19 cellular contexts compared by ENCODE assay signal in the genomic region with DNA sequence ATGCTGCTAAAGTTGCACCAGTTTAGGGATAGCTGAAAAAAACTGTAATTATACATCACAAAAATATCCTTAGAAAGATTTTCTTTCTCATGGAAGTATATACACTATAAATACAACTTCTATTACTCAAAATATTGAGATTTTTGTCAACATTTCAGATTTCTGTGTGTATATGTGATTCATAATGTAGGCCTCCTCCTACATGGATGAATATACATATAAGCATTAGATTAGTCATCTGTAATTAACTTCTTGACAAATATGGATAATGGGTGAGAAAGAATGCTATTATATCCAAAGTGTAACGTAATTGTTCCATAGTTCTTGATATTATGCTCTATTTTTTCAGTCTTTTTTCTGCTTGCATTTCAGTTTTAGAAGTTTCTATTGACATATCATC.
"Had no signal": no experiment of that assay in that cellular context is flagged by ENCODE, and none has a peak within 500 bp of the region (broad histone marks: within the 10 kb centered on the region; RNA-seq: fewer than 3 reads in every experiment).

No MANE protein-coding gene starts in this region.

- ATAC-seq: heart left ventricle; naive thymus-derived CD8-positive, alpha-beta T cell; sciatic nerve; stimulated activated naive B cell treated with anti-CD40 and anti-IgM and Interleukin-4, amounts not matched to agents 10 μg/mL and 1 μg/mL and 100 μg/mL, for 72 hours; stimulated activated naive CD8-positive, alpha-beta T cell treated with anti-CD3 and anti-CD28 coated beads, Interleukin-15, amount 100 ng/mL, for 72 hours had no signal

- H3K4me1 ChIP-seq: heart left ventricle, spleen, transverse colon had no signal

- H3K36me3 Mint-ChIP-seq: naive thymus-derived CD8-positive, alpha-beta T cell; stimulated activated naive B cell treated with anti-CD40 and anti-IgM and Interleukin-4, amounts not matched to agents 10 μg/mL and 1 μg/mL and 100 μg/mL, for 72 hours had no signal

- H3K27ac Mint-ChIP-seq: naive thymus-derived CD8-positive, alpha-beta T cell; stimulated activated naive B cell treated with anti-CD40 and anti-IgM and Interleukin-4, amounts not matched to agents 10 μg/mL and 1 μg/mL and 100 μg/mL, for 72 hours; stimulated activated naive CD8-positive, alpha-beta T cell treated with anti-CD3 and anti-CD28 coated beads, Interleukin-15, amount 100 ng/mL, for 72 hours had no signal

- H3K9me3 Mint-ChIP-seq: stimulated activated naive CD8-positive, alpha-beta T cell treated with anti-CD3 and anti-CD28 coated beads, Interleukin-15, amount 100 ng/mL, for 72 hours had no signal

- H3K27ac ChIP-seq: dorsolateral prefrontal cortex, heart left ventricle, neutrophil, spleen, thoracic aorta, transverse colon had no signal

- DNase-seq: cortex of kidney; dorsolateral prefrontal cortex; effector CD8-positive, alpha-beta T cell; foreskin melanocyte; heart left ventricle; hippocampal formation; kidney glomerular epithelial cell; naive thymus-derived CD8-positive, alpha-beta T cell; posterior cingulate gyrus; spleen; stimulated activated CD4-positive, alpha-beta T cell treated with anti-CD3 and anti-CD28 coated beads, Interleukin-15, amount 100 ng/mL, for 24 hours; stimulated activated CD4-positive, alpha-beta T cell treated with anti-CD3 and anti-CD28 coated beads, Interleukin-1b, Interleukin-23, amount 100 ng/mL, for 48 hours; stimulated activated CD4-positive, alpha-beta T cell treated with anti-CD3 and anti-CD28 coated beads, Interleukin-4, amount 100 ng/mL, for 4 hours; stimulated activated naive B cell treated with anti-CD40 and anti-IgM and Interleukin-4, amounts not matched to agents 10 μg/mL and 1 μg/mL and 100 μg/mL, for 72 hours; stimulated activated naive CD8-positive, alpha-beta T cell treated with anti-CD3 and anti-CD28 coated beads, Interleukin-15, amount 100 ng/mL, for 72 hours; transverse colon had no signal

- H3K4me3 Mint-ChIP-seq: naive thymus-derived CD8-positive, alpha-beta T cell; stimulated activated naive B cell treated with anti-CD40 and anti-IgM and Interleukin-4, amounts not matched to agents 10 μg/mL and 1 μg/mL and 100 μg/mL, for 72 hours; stimulated activated naive CD8-positive, alpha-beta T cell treated with anti-CD3 and anti-CD28 coated beads, Interleukin-15, amount 100 ng/mL, for 72 hours had no signal

- H3K9me3 ChIP-seq: heart left ventricle, neutrophil, spleen, thoracic aorta, transverse colon had no signal

- H3K36me3 ChIP-seq: heart left ventricle, neutrophil, spleen, thoracic aorta, transverse colon had no signal

- H3K4me3 ChIP-seq: dorsolateral prefrontal cortex, heart left ventricle, spleen, thoracic aorta, transverse colon had no signal

- H3K27me3 ChIP-seq: heart left ventricle, neutrophil, spleen, transverse colon had no signal

- H3K4me1 Mint-ChIP-seq: naive thymus-derived CD8-positive, alpha-beta T cell; stimulated activated naive B cell treated with anti-CD40 and anti-IgM and Interleukin-4, amounts not matched to agents 10 μg/mL and 1 μg/mL and 100 μg/mL, for 72 hours; stimulated activated naive CD8-positive, alpha-beta T cell treated with anti-CD3 and anti-CD28 coated beads, Interleukin-15, amount 100 ng/mL, for 72 hours had no signal

- H3K27me3 Mint-ChIP-seq: naive thymus-derived CD8-positive, alpha-beta T cell; stimulated activated naive CD8-positive, alpha-beta T cell treated with anti-CD3 and anti-CD28 coated beads, Interleukin-15, amount 100 ng/mL, for 72 hours had no signal
